ENCODE assay signal across 1 cellular context in the genomic region with DNA sequence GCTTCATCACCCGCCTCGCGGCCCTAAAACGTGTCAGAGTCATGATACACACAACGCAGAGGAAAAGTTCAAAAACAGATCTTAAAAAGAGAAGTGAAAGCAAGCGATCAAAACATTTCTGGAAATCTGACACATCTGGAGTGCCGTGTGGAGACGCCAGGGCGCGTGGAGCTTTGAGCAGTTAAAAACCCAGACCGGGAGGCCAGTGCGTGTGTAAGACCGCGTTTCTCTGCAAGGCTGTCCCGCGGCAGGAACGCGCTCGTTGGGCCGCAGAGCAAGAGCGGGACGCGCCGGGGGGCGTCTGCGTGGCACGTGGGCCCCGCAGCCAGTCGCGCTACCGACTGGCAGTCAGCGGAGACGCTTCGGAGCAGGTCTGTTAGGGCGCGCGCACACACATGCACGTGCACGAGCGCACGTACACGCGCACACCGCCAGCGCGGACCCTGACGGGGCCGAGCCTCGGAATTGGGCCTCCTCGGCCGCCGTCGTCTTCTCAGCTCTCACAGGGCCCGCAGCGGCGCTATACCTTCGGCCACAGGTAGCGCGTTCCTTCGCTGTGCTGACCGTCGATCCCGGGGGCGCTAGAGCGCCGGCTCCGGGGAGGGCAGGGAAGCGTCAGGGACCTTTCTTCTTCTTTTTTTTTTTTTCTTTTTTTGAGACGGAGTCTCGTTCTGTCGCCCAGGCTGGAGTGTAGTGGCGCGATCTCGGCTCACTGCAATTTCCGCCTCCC.
A peak's percentile ranks its signal among the peaks of the same experiment; 100 is the strongest.
TF ChIP-seq lines count a peak whose summit lies in the region.

No MANE protein-coding gene starts in this region.

TF ChIP-seq in K562, 482 proteins besides CTCF, POLR2A, EP300 and RAD21 (continued from another document and continues in another):
- no peak for TF ChIP-seq CEBPZ (IDR thresholded peaks at IDR 0.05; ENCODE audit: borderline replicate concordance, low read depth, low read length)
- TF ChIP-seq SREBF1 (IDR thresholded peaks at IDR 0.05; ENCODE audit: borderline replicate concordance, low read depth, low read length): no peak
- TF ChIP-seq, protein P1, sequence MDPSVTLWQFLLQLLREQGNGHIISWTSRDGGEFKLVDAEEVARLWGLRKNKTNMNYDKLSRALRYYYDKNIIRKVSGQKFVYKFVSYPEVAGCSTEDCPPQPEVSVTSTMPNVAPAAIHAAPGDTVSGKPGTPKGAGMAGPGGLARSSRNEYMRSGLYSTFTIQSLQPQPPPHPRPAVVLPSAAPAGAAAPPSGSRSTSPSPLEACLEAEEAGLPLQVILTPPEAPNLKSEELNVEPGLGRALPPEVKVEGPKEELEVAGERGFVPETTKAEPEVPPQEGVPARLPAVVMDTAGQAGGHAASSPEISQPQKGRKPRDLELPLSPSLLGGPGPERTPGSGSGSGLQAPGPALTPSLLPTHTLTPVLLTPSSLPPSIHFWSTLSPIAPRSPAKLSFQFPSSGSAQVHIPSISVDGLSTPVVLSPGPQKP (CRISPR knock-in tag; IDR thresholded peaks at IDR 0.05): no peak
- no peak for TF ChIP-seq ZBTB43 (CRISPR knock-in tag; IDR thresholded peaks at IDR 0.05)
- no peak for TF ChIP-seq ZNF282 (CRISPR knock-in tag; IDR thresholded peaks at IDR 0.05)
- no peak for TF ChIP-seq ZNF175 (CRISPR knock-in tag; IDR thresholded peaks at IDR 0.05; ENCODE audit: low read depth)
- peak; percentile 31 to 51; a peak in 3 of 4 replicates for TF ChIP-seq MAZ (CRISPR knock-in tag; conservative IDR thresholded peaks at IDR 0.05 in 1 of 2, IDR thresholded peaks at IDR 0.05 in 1 of 2)
- TF ChIP-seq, protein P2, sequence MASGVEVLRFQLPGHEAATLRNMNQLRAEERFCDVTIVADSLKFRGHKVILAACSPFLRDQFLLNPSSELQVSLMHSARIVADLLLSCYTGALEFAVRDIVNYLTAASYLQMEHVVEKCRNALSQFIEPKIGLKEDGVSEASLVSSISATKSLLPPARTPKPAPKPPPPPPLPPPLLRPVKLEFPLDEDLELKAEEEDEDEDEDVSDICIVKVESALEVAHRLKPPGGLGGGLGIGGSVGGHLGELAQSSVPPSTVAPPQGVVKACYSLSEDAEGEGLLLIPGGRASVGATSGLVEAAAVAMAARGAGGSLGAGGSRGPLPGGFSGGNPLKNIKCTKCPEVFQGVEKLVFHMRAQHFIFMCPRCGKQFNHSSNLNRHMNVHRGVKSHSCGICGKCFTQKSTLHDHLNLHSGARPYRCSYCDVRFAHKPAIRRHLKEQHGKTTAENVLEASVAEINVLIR (CRISPR knock-in tag; IDR thresholded peaks at IDR 0.05): no peak
- no peak for TF ChIP-seq HMGN3 (IDR thresholded peaks at IDR 0.05; ENCODE audit: borderline replicate concordance, extremely low read depth, insufficient read length, low read depth, low read length)
- TF ChIP-seq ZKSCAN3 (CRISPR knock-in tag; IDR thresholded peaks at IDR 0.05): no peak
- no peak for TF ChIP-seq ZNF146 (CRISPR knock-in tag; IDR thresholded peaks at IDR 0.05; ENCODE audit: unreplicated experiment)
- TF ChIP-seq ASH1L (IDR thresholded peaks at IDR 0.05; ENCODE audit: borderline replicate concordance, low read depth, partially characterized antibody): peak; percentile 39
- no peak for TF ChIP-seq BMI1 (IDR thresholded peaks at IDR 0.05; ENCODE audit: low read length)
- TF ChIP-seq RHOXF2B (CRISPR knock-in tag; conservative IDR thresholded peaks at IDR 0.05): no peak
- TF ChIP-seq ZKSCAN8 (CRISPR knock-in tag; IDR thresholded peaks at IDR 0.05): peak; percentile 66; the same call in 1 of the 2 replicates
- TF ChIP-seq SRF (CRISPR knock-in tag; IDR thresholded peaks at IDR 0.05): no peak
- TF ChIP-seq NFE2L1 (tag; IDR thresholded peaks at IDR 0.05; ENCODE audit: borderline replicate concordance, low read depth): no peak
- no peak for TF ChIP-seq MAFK (IDR thresholded peaks at IDR 0.05; ENCODE audit: low read length)
- no peak for TF ChIP-seq ZC3H4 (CRISPR knock-in tag; IDR thresholded peaks at IDR 0.05; ENCODE audit: borderline replicate concordance)
- no peak for TF ChIP-seq U2AF2 (optimal IDR thresholded peaks at IDR 0.05; ENCODE audit: low read depth, low read length)
- TF ChIP-seq BHLHE40 (IDR thresholded peaks at IDR 0.05; ENCODE audit: low read length): peak; percentile 63
- TF ChIP-seq KDM2B (CRISPR knock-in tag; IDR thresholded peaks at IDR 0.05): no peak
- no peak for TF ChIP-seq PHF21A (IDR thresholded peaks at IDR 0.05; ENCODE audit: borderline replicate concordance, low read depth)
- TF ChIP-seq CEBPG (CRISPR knock-in tag; IDR thresholded peaks at IDR 0.05): no peak
- no peak for TF ChIP-seq CEBPG (tag; conservative IDR thresholded peaks at IDR 0.05 in 1 of 2, IDR thresholded peaks at IDR 0.05 in 1 of 2)
- no peak for TF ChIP-seq SRSF9 (IDR thresholded peaks at IDR 0.05; ENCODE audit: borderline replicate concordance, low read depth, low read length)
- no peak for TF ChIP-seq ZBTB8A (IDR thresholded peaks at IDR 0.05; ENCODE audit: partially characterized antibody)
- 0 out of 2 replicates have a peak, but pooled peaks have one; percentile 42 for TF ChIP-seq KLF13 (tag; IDR thresholded peaks at IDR 0.05; ENCODE audit: borderline replicate concordance, low read depth)
- no peak for TF ChIP-seq SMARCC2 (IDR thresholded peaks at IDR 0.05; ENCODE audit: low read depth)
- TF ChIP-seq NKRF (IDR thresholded peaks at IDR 0.05; ENCODE audit: borderline replicate concordance): no peak; the same call in 1 of the 2 replicates
- no peak for TF ChIP-seq SNRNP70 (optimal IDR thresholded peaks at IDR 0.05; ENCODE audit: low read depth, low read length)
- TF ChIP-seq, protein P3, sequence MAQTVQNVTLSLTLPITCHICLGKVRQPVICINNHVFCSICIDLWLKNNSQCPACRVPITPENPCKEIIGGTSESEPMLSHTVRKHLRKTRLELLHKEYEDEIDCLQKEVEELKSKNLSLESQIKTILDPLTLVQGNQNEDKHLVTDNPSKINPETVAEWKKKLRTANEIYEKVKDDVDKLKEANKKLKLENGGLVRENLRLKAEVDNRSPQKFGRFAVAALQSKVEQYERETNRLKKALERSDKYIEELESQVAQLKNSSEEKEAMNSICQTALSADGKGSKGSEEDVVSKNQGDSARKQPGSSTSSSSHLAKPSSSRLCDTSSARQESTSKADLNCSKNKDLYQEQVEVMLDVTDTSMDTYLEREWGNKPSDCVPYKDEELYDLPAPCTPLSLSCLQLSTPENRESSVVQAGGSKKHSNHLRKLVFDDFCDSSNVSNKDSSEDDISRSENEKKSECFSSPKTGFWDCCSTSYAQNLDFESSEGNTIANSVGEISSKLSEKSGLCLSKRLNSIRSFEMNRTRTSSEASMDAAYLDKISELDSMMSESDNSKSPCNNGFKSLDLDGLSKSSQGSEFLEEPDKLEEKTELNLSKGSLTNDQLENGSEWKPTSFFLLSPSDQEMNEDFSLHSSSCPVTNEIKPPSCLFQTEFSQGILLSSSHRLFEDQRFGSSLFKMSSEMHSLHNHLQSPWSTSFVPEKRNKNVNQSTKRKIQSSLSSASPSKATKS (CRISPR knock-in tag; IDR thresholded peaks at IDR 0.05): no peak
